Comparison of ENCODE assay signal across 9 cellular contexts in the genomic region with DNA sequence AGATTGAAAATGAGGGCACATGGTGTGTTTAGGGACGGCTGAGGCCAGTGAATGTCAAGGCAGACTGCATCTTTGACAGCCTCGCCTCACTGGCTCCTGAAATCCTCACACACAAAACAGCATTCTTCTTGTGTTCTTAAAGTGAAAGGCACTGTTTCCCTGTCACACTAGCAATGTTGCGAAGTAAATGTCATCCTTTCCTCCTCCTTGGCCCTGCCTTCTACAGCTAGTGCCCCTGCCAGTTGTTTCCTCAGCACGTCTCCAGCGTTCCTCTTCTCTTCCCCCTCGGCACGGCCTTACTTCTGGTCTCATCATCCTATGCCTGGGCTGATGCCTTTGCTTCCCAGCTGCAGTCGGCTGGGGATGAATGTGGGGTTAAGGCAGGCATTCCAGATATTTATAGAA.
A peak's percentile ranks its signal among the peaks of the same experiment; 100 is the strongest.
DNase-seq lines count a peak whose midpoint lies in the region; ATAC-seq lines count a peak whose summit lies in the region.
"Had no signal": no experiment of that assay in that cellular context is flagged by ENCODE, and none has a peak within 500 bp of the region (broad histone marks: within the 10 kb centered on the region; RNA-seq: fewer than 3 reads in every experiment).

No MANE protein-coding gene starts in this region.

- H2BK15ac ChIP-seq in mesenchymal stem cell (ENCODE audit: low read depth, poor library complexity, severe bottlenecking): no peak overlapping the region

- peak overlapping the region; percentile 5 for H3K27ac ChIP-seq in ectodermal cell (ENCODE audit: insufficient read depth, low read depth, low read length, poor library complexity, severe bottlenecking)
- H3K27ac ChIP-seq in mesenchymal stem cell (ENCODE audit: low read length, poor library complexity, severe bottlenecking): peak overlapping the region; percentile 30
- H3K27ac ChIP-seq in substantia nigra (ENCODE audit: low read depth, low read length, poor library complexity, severe bottlenecking): peak overlapping the region; percentile 83

- no peak overlapping the region for H3K4me3 Mint-ChIP-seq in naive thymus-derived CD8-positive, alpha-beta T cell
- H3K4me3 Mint-ChIP-seq: activated naive CD8-positive, alpha-beta T cell had no signal

- peak overlapping the region; percentile 48 for H3K9ac ChIP-seq in mesenchymal stem cell (ENCODE audit: low read length)

- H3K27me3 ChIP-seq in ectodermal cell (ENCODE audit: control insufficient read depth, insufficient read depth, low read length, poor library complexity, severe bottlenecking) (no peaks in the 10 kb centered on the region), mesenchymal stem cell (ENCODE audit: control insufficient read depth in 1 of 2, insufficient read depth in 1 of 2, low read length in 2 of 2) (no peaks in the 10 kb centered on the region)

- H3K36me3 ChIP-seq in ectodermal cell (ENCODE audit: control insufficient read depth, insufficient read depth, low read length) (no peaks in the 10 kb centered on the region), mesenchymal stem cell (ENCODE audit: control insufficient read depth in 1 of 2, insufficient read depth in 2 of 2, low read depth in 1 of 2, low read length in 2 of 2) (peaks cover 0 to 5% of the 10 kb centered on the region in 2 experiments)

- H3K36me3 Mint-ChIP-seq in naive thymus-derived CD8-positive, alpha-beta T cell: no peaks in the 10 kb centered on the region
- H3K36me3 Mint-ChIP-seq: activated naive CD8-positive, alpha-beta T cell had no signal

- no peak overlapping the region for H3K14ac ChIP-seq in mesenchymal stem cell (ENCODE audit: low read length in 2 of 2)

- peak overlapping the region in 1 of 2 experiments; percentile 24 for H3K4ac ChIP-seq in mesenchymal stem cell (ENCODE audit: low read depth in 1 of 2, low read length in 2 of 2)

- POLR2A ChIA-PET in naive thymus-derived CD8-positive, alpha-beta T cell (lab: Charles Lee): no interaction called here

- peak overlapping the region in 1 of 2 experiments; percentile 45 for H2BK12ac ChIP-seq in mesenchymal stem cell (ENCODE audit: low read length in 2 of 2)

- H4K91ac ChIP-seq in mesenchymal stem cell (ENCODE audit: low read length): no peak overlapping the region

- no peak overlapping the region for H2BK5ac ChIP-seq in mesenchymal stem cell (ENCODE audit: low read depth, low read length, poor library complexity, severe bottlenecking)

- peak; percentile 28 for DNase-seq in HCEC 1CT
- DNase-seq in mesenchymal stem cell: peak; percentile 58
- DNase-seq in substantia nigra (lab: John Stamatoyannopoulos, UW): peak in 21 of 49 donors; percentile 15 to 67 (median 35)
- no peak for DNase-seq in naive thymus-derived CD8-positive, alpha-beta T cell
- no peak for DNase-seq in activated naive CD4-positive, alpha-beta T cell treated with anti-CD3 and anti-CD28 coated beads, Interleukin-2, amount 50 U/mL, for 16 hours

- H3K9me3 ChIP-seq in ectodermal cell (ENCODE audit: control insufficient read depth, low read length) (no peaks in the 10 kb centered on the region), mesenchymal stem cell (ENCODE audit: control insufficient read depth, low read length) (no peaks in the 10 kb centered on the region)

- no peak overlapping the region for H3K4me2 ChIP-seq in mesenchymal stem cell (ENCODE audit: low read length, poor library complexity, severe bottlenecking)

- H4K8ac ChIP-seq in mesenchymal stem cell (ENCODE audit: low read length): no peak overlapping the region

- H3K4me3 ChIP-seq in ectodermal cell (ENCODE audit: insufficient read depth, low read depth, low read length): no peak overlapping the region
- H3K4me3 ChIP-seq in mesenchymal stem cell (ENCODE audit: insufficient read depth in 1 of 2, low read depth in 1 of 2, low read length in 2 of 2): peak overlapping the region in 1 of 2 experiments; percentile 35

- H3K27me3 Mint-ChIP-seq in naive thymus-derived CD8-positive, alpha-beta T cell: no peaks in the 10 kb centered on the region
- H3K27me3 Mint-ChIP-seq: activated naive CD8-positive, alpha-beta T cell had no signal

- H3K18ac ChIP-seq in mesenchymal stem cell (ENCODE audit: low read depth in 1 of 2, low read length in 2 of 2): peak overlapping the region in 1 of 2 experiments; percentile 90

- peaks cover 0 to 22% (median 0%) of the 10 kb centered on the region in 4 donors for H3K4me1 Mint-ChIP-seq in naive thymus-derived CD8-positive, alpha-beta T cell

- no peak overlapping the region for H3K27ac Mint-ChIP-seq in naive thymus-derived CD8-positive, alpha-beta T cell
- H3K27ac Mint-ChIP-seq: activated naive CD8-positive, alpha-beta T cell had no signal

- no peak overlapping the region for H2BK120ac ChIP-seq in mesenchymal stem cell (ENCODE audit: low read depth, low read length)

- no peak overlapping the region for H2AK5ac ChIP-seq in mesenchymal stem cell (ENCODE audit: low read length, severe bottlenecking)

- no peak overlapping the region for H2AFZ ChIP-seq in mesenchymal stem cell (ENCODE audit: low read depth, low read length)

- no peak overlapping the region for H3K23ac ChIP-seq in mesenchymal stem cell (ENCODE audit: low read length in 2 of 2)

- no peaks in the 10 kb centered on the region for H3K9me3 Mint-ChIP-seq in naive thymus-derived CD8-positive, alpha-beta T cell

- WGBS in ectodermal cell, 2 experiments: 68 to 73% methylated on average over 8 of the region's 8 CpGs
- 73% methylated on average over 8 of the region's 8 CpGs for WGBS in mesenchymal stem cell

- H3K4me1 ChIP-seq in ectodermal cell (ENCODE audit: control insufficient read depth, insufficient read depth, low read length) (peaks cover 12% of the 10 kb centered on the region), mesenchymal stem cell (ENCODE audit: control insufficient read depth, insufficient read depth, low read depth, low read length) (peaks cover 18% of the 10 kb centered on the region)

- peaks cover 14% of the 10 kb centered on the region for H3K79me1 ChIP-seq in mesenchymal stem cell (replicated peaks; ENCODE audit: low read length, poor library complexity, severe bottlenecking)

- no peak for ATAC-seq in naive thymus-derived CD8-positive, alpha-beta T cell
- ATAC-seq in HG03571 (IDR thresholded peaks at IDR 0.05; ENCODE audit: unreplicated experiment): no peak
- no peak for ATAC-seq in HG02588 (IDR thresholded peaks at IDR 0.05; ENCODE audit: unreplicated experiment)

Comparison
In these comparisons a context has a peak if more than half of its experiments do, and no peak if none do; other contexts are left out.
1. DNase-seq: peak in HCEC 1CT (single experiment) and mesenchymal stem cell (single experiment); none in naive thymus-derived CD8-positive, alpha-beta T cell (0 of 10) and activated naive CD4-positive, alpha-beta T cell treated with anti-CD3 and anti-CD28 coated beads, Interleukin-2, amount 50 U/mL, for 16 hours (single experiment).
2. H3K27ac ChIP-seq: peak in every context shown above with its lines; median percentile 83 in substantia nigra; 30 in mesenchymal stem cell; 5 in ectodermal cell.